20 cellular contexts compared by ENCODE assay signal in genomic region chr11:36427079-36427478, GRCh38.
DNase-seq lines count a peak whose midpoint lies in the region; ATAC-seq and TF ChIP-seq lines count a peak whose summit lies in the region.
"Had no signal": no experiment of that assay in that cellular context is flagged by ENCODE, and none has a peak within 500 bp of the region (broad histone marks: within the 10 kb centered on the region; RNA-seq: fewer than 3 reads in every experiment).

No MANE protein-coding gene starts in this region.

- no peak overlapping the region for H3K4me2 ChIP-seq in GM23338

- no TSS peak for BruUV-seq in A673 (replicated peaks; lab: Mats Ljungman, UMichigan)

- no peaks in the 10 kb centered on the region for H3K9me3 ChIP-seq in A673 (ENCODE audit: low read depth, low read length, poor library complexity, severe bottlenecking)
- H3K9me3 ChIP-seq: prostate gland had no signal

- peak overlapping the region; percentile 89 to 97 for H3K27ac Mint-ChIP-seq in natural killer cell
- no peak overlapping the region for H3K27ac Mint-ChIP-seq in progenitor cell of endocrine pancreas
- no peak overlapping the region for H3K27ac Mint-ChIP-seq in GM23338
- H3K27ac Mint-ChIP-seq: activated CD8-positive, alpha-beta memory T cell treated with anti-CD3 and anti-CD28 coated beads, Interleukin-2, amount 10 ng/mL, durations not matched to agents 7 days and 5 days had no signal

- H3K27ac ChIP-seq in A673 (ENCODE audit: low read depth, low read length, poor library complexity, severe bottlenecking) (no peak overlapping the region), GM23338 (ENCODE audit: low read depth) (no peak overlapping the region)
- H3K27ac ChIP-seq: prostate gland had no signal

- DNase-seq in A673 (ENCODE audit: low spot score) (peak; percentile 48), NCI-H446 treated with DMSO at 0.1 percent for 48 hours (lab: John Stamatoyannopoulos, UW) (peak; percentile 36), fibroblast of gingiva (ENCODE audit: low read depth) (peak; percentile 35), natural killer cell (no peak), HT-29 (ENCODE audit: low spot score) (no peak), progenitor cell of endocrine pancreas (ENCODE audit: low spot score, unreplicated experiment) (no peak), GM23338 (ENCODE audit: low spot score) (no peak)
- DNase-seq: activated CD4-positive, alpha-beta T cell treated with anti-CD3 and anti-CD28 coated beads for 4 hours; activated CD8-positive, alpha-beta memory T cell treated with anti-CD3 and anti-CD28 coated beads, Interleukin-2, amount 10 ng/mL, durations not matched to agents 7 days and 5 days; central memory CD4-positive, alpha-beta T cell; effector CD8-positive, alpha-beta T cell; islet precursor cell; mesendoderm; naive thymus-derived CD8-positive, alpha-beta T cell; NCI-H1417; NCI-H526 treated with DMSO at 0.1 percent for 48 hours; SHP77 treated with DMSO at 0.1 percent for 48 hours; T-helper 1 cell had no signal

- no peaks in the 10 kb centered on the region for H3K79me2 ChIP-seq in GM23338 (replicated peaks; ENCODE audit: insufficient read depth)

- H3K4me1 ChIP-seq in A673 (ENCODE audit: insufficient read depth, low read length, poor library complexity, severe bottlenecking) (no peaks in the 10 kb centered on the region), GM23338 (ENCODE audit: insufficient read depth) (no peaks in the 10 kb centered on the region)
- H3K4me1 ChIP-seq: prostate gland had no signal

- H3K9me2 ChIP-seq in GM23338 (ENCODE audit: insufficient read depth), result no peaks in the 10 kb centered on the region

- H3K36me3 ChIP-seq in A673 (ENCODE audit: insufficient read depth, low read length, poor library complexity, severe bottlenecking) (peaks cover 20% of the 10 kb centered on the region), GM23338 (ENCODE audit: insufficient read depth) (no peaks in the 10 kb centered on the region)
- H3K36me3 ChIP-seq: prostate gland had no signal

- POLR2A ChIA-PET in A673 (lab: Charles Lee; ENCODE audit: low non-redundant PET), result no interaction called here

- TF ChIP-seq CTCF in A673 (conservative IDR thresholded peaks at IDR 0.05; ENCODE audit: low read depth, low read length) (no peak), natural killer cell (IDR thresholded peaks at IDR 0.05) (no peak), progenitor cell of endocrine pancreas (IDR thresholded peaks at IDR 0.05; ENCODE audit: unreplicated experiment) (no peak), GM23338 (conservative IDR thresholded peaks at IDR 0.05; ENCODE audit: low read depth in 2 of 2) (no peak)

- H3K9me3 Mint-ChIP-seq in natural killer cell (no peaks in the 10 kb centered on the region), progenitor cell of endocrine pancreas (ENCODE audit: low read depth) (no peaks in the 10 kb centered on the region), GM23338 (no peaks in the 10 kb centered on the region)
- H3K9me3 Mint-ChIP-seq: naive thymus-derived CD8-positive, alpha-beta T cell had no signal

- ATAC-seq in natural killer cell (no peak), GM23338 (no peak), GM19455 (IDR thresholded peaks at IDR 0.05; ENCODE audit: unreplicated experiment) (no peak)
- ATAC-seq: activated CD8-positive, alpha-beta memory T cell treated with anti-CD3 and anti-CD28 coated beads, Interleukin-2, amount 10 ng/mL, durations not matched to agents 7 days and 5 days; naive thymus-derived CD8-positive, alpha-beta T cell had no signal

- no peaks in the 10 kb centered on the region for H3F3A ChIP-seq in GM23338 (replicated peaks; ENCODE audit: low read depth)

- H3K4me1 Mint-ChIP-seq in natural killer cell (peaks cover 67 to 76% of the 10 kb centered on the region in 2 donors), progenitor cell of endocrine pancreas (ENCODE audit: low read depth) (peaks cover 2% of the 10 kb centered on the region), GM23338 (0 out of 3 replicates have a peak, but pooled peaks cover under 1% of the 10 kb centered on the region)

- no peaks in the 10 kb centered on the region for H4K20me1 ChIP-seq in GM23338 (replicated peaks; ENCODE audit: insufficient read depth)

- intact Hi-C loops in A673 (cut with micrococcal nuclease; ENCODE audit: unreplicated experiment), result no loop called here
- intact Hi-C loops in natural killer cell (cut with micrococcal nuclease), result loop anchor here (2.0 kb wide), 1 partner anchor 16 kb away; no protein-coding TSS in a partner anchor

- no peak overlapping the region for H2AFZ ChIP-seq in GM23338

- H3K27me3 Mint-ChIP-seq in natural killer cell (ENCODE audit: low read depth in 2 of 2) (no peaks in the 10 kb centered on the region), progenitor cell of endocrine pancreas (peaks cover 6% of the 10 kb centered on the region), GM23338 (ENCODE audit: insufficient read depth, low read depth, poor library complexity) (no peaks in the 10 kb centered on the region)

- H3K4me3 Mint-ChIP-seq in natural killer cell (peak overlapping the region; percentile 75), progenitor cell of endocrine pancreas (ENCODE audit: low read depth) (no peak overlapping the region), GM23338 (no peak overlapping the region)
- H3K4me3 Mint-ChIP-seq: activated CD8-positive, alpha-beta memory T cell treated with anti-CD3 and anti-CD28 coated beads, Interleukin-2, amount 10 ng/mL, durations not matched to agents 7 days and 5 days; naive thymus-derived CD8-positive, alpha-beta T cell had no signal

- H3K4me3 ChIP-seq in A673 (ENCODE audit: low read depth, low read length, poor library complexity, severe bottlenecking) (no peak overlapping the region), GM23338 (no peak overlapping the region)
- H3K4me3 ChIP-seq: prostate gland had no signal

- H3K27me3 ChIP-seq in A673 (replicated peaks; ENCODE audit: insufficient read depth, low read depth, low read length, poor library complexity) (no peaks in the 10 kb centered on the region), GM23338 (ENCODE audit: insufficient read depth) (no peaks in the 10 kb centered on the region)

- CTCF ChIA-PET in A673 (lab: Charles Lee), result no interaction called here

- H3K36me3 Mint-ChIP-seq in natural killer cell (peaks cover 26% of the 10 kb centered on the region), progenitor cell of endocrine pancreas (ENCODE audit: insufficient read depth) (no peaks in the 10 kb centered on the region), GM23338 (ENCODE audit: low read depth) (no peaks in the 10 kb centered on the region)
- H3K36me3 Mint-ChIP-seq: activated CD8-positive, alpha-beta memory T cell treated with anti-CD3 and anti-CD28 coated beads, Interleukin-2, amount 10 ng/mL, durations not matched to agents 7 days and 5 days; naive thymus-derived CD8-positive, alpha-beta T cell had no signal

TF ChIP-seq in GM23338, 12 proteins besides CTCF, POLR2A, EP300 and RAD21 (continues in another document):
- no peak for TF ChIP-seq EZH2phosphoT487 (IDR thresholded peaks at IDR 0.05; ENCODE audit: unreplicated experiment)
- TF ChIP-seq REST (IDR thresholded peaks at IDR 0.05; ENCODE audit: unreplicated experiment), result no peak
- TF ChIP-seq POLR2AphosphoS5 (IDR thresholded peaks at IDR 0.05; ENCODE audit: low read depth), result no peak
- TF ChIP-seq NANOG (IDR thresholded peaks at IDR 0.05; ENCODE audit: borderline replicate concordance), result no peak
- no peak for TF ChIP-seq CREB1 (CRISPR knock-in tag; IDR thresholded peaks at IDR 0.05; ENCODE audit: low read depth)
- TF ChIP-seq ETS1 (IDR thresholded peaks at IDR 0.05), result no peak
- TF ChIP-seq EZH2 (IDR thresholded peaks at IDR 0.05; ENCODE audit: low read depth, unreplicated experiment), result no peak

Comparison
In these comparisons a context has a peak if more than half of its experiments do, and no peak if none do; other contexts are left out.
1. DNase-seq: peak in A673 (single experiment), NCI-H446 treated with DMSO at 0.1 percent for 48 hours (single experiment) and fibroblast of gingiva (single experiment); none in natural killer cell (single experiment), HT-29 (single experiment), progenitor cell of endocrine pancreas (single experiment) and GM23338 (single experiment).
2. H3K27ac Mint-ChIP-seq: peak in natural killer cell (2 of 2); none in progenitor cell of endocrine pancreas (single experiment) and GM23338 (single experiment).